1 cellular context compared by ENCODE assay signal in the genomic region with DNA sequence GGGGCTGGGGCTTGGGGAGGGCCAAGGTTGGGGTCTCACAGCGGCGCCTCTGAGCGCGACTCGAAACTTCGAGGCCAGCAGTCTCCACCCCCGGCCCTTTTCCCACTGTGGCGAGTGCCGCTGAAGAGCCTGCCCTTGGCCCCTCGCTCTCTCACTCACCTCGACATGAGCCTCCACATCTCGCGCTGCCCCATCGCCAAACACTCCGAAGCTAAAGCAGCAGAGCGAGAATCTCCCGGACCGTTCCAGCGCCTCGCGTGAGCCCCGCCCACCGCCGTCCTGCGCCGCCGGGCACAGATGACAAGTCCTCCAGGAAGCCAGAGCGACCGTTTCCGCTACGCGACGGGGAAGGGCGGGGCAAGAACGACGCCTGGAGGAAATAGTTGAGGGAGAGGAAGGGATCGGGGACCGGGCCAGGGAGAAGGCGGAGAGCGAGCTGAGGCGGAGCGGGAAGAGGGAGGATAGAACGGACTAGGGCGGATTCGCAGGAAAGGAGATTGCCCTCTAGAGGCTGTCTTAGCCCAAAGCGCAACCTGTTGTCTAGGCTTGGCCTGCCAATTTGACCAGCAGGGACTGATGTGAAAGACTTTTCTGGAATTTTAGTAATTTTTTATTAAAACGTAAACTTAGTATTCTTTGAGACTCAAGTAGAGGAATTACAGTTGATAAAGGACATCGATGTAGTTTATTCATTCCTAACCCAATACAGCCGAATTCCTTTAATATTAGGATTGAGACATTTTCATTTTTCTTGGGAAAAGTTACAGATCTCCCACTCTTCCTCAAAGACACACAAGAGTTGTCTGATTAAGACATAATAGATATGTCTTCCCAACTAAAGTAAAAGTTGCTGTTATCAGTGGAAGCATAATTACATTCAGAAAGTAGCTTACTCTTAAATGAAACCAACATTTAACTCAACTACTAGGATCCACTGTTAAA.
TF ChIP-seq lines count a peak whose summit lies in the region.

A gene with protein sequence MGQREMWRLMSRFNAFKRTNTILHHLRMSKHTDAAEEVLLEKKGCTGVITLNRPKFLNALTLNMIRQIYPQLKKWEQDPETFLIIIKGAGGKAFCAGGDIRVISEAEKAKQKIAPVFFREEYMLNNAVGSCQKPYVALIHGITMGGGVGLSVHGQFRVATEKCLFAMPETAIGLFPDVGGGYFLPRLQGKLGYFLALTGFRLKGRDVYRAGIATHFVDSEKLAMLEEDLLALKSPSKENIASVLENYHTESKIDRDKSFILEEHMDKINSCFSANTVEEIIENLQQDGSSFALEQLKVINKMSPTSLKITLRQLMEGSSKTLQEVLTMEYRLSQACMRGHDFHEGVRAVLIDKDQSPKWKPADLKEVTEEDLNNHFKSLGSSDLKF (minus strand): TSS at position 270 of the 942 bp plus-strand sequence. CDS start 76 bp downstream, at position 194.

TF ChIP-seq in K562, 482 proteins besides CTCF, POLR2A, EP300 and RAD21 (continued from another document and continues in another):
- TF ChIP-seq KAT8 (IDR thresholded peaks at IDR 0.05; ENCODE audit: low read depth) = no peak
- TF ChIP-seq, protein P1, sequence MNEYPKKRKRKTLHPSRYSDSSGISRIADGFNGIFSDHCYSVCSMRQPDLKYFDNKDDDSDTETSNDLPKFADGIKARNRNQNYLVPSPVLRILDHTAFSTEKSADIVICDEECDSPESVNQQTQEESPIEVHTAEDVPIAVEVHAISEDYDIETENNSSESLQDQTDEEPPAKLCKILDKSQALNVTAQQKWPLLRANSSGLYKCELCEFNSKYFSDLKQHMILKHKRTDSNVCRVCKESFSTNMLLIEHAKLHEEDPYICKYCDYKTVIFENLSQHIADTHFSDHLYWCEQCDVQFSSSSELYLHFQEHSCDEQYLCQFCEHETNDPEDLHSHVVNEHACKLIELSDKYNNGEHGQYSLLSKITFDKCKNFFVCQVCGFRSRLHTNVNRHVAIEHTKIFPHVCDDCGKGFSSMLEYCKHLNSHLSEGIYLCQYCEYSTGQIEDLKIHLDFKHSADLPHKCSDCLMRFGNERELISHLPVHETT (CRISPR knock-in tag; conservative IDR thresholded peaks at IDR 0.05 in 1 of 2, IDR thresholded peaks at IDR 0.05 in 1 of 2) = peak in 1 of 2 experiments; percentile 89; a peak in 2 of 4 replicates
- TF ChIP-seq ZNF354B (CRISPR knock-in tag; IDR thresholded peaks at IDR 0.05) = no peak
- no peak for TF ChIP-seq KHSRP (IDR thresholded peaks at IDR 0.05)
- no peak for TF ChIP-seq ZNF584 (CRISPR knock-in tag; IDR thresholded peaks at IDR 0.05; ENCODE audit: low read depth)
- no peak for TF ChIP-seq ETS2 (tag; IDR thresholded peaks at IDR 0.05; ENCODE audit: borderline replicate concordance, poor library complexity, severe bottlenecking)
- TF ChIP-seq, protein P2, sequence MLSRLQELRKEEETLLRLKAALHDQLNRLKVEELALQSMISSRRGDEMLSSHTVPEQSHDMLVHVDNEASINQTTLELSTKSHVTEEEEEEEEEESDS (CRISPR knock-in tag; IDR thresholded peaks at IDR 0.05) = no peak
- no peak for TF ChIP-seq ZNF347 (CRISPR knock-in tag; IDR thresholded peaks at IDR 0.05; ENCODE audit: low read depth)
- TF ChIP-seq NR2C2 (CRISPR knock-in tag; IDR thresholded peaks at IDR 0.05) = no peak
- TF ChIP-seq NR2C2 (tag; IDR thresholded peaks at IDR 0.05) = peak; percentile 47; the same call in 1 of the 2 replicates
- TF ChIP-seq, protein P3, sequence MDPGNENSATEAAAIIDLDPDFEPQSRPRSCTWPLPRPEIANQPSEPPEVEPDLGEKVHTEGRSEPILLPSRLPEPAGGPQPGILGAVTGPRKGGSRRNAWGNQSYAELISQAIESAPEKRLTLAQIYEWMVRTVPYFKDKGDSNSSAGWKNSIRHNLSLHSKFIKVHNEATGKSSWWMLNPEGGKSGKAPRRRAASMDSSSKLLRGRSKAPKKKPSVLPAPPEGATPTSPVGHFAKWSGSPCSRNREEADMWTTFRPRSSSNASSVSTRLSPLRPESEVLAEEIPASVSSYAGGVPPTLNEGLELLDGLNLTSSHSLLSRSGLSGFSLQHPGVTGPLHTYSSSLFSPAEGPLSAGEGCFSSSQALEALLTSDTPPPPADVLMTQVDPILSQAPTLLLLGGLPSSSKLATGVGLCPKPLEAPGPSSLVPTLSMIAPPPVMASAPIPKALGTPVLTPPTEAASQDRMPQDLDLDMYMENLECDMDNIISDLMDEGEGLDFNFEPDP (CRISPR knock-in tag; IDR thresholded peaks at IDR 0.05) = no peak
- TF ChIP-seq FOS (IDR thresholded peaks at IDR 0.05; ENCODE audit: extremely low read depth, insufficient read length) = no peak
- TF ChIP-seq RBM22 (IDR thresholded peaks at IDR 0.05; ENCODE audit: low read depth, low read length, poor library complexity, severe bottlenecking) = no peak
- TF ChIP-seq PCBP1 (IDR thresholded peaks at IDR 0.05; ENCODE audit: low read depth, low read length, poor library complexity, severe bottlenecking) = no peak
- TF ChIP-seq, protein P4, sequence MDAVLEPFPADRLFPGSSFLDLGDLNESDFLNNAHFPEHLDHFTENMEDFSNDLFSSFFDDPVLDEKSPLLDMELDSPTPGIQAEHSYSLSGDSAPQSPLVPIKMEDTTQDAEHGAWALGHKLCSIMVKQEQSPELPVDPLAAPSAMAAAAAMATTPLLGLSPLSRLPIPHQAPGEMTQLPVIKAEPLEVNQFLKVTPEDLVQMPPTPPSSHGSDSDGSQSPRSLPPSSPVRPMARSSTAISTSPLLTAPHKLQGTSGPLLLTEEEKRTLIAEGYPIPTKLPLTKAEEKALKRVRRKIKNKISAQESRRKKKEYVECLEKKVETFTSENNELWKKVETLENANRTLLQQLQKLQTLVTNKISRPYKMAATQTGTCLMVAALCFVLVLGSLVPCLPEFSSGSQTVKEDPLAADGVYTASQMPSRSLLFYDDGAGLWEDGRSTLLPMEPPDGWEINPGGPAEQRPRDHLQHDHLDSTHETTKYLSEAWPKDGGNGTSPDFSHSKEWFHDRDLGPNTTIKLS (IDR thresholded peaks at IDR 0.05; ENCODE audit: borderline replicate concordance, low read depth) = peak; percentile 75; the same call in 1 of the 2 replicates
- TF ChIP-seq RUNX1 (IDR thresholded peaks at IDR 0.05; ENCODE audit: low read depth) = no peak
- TF ChIP-seq, protein P5, sequence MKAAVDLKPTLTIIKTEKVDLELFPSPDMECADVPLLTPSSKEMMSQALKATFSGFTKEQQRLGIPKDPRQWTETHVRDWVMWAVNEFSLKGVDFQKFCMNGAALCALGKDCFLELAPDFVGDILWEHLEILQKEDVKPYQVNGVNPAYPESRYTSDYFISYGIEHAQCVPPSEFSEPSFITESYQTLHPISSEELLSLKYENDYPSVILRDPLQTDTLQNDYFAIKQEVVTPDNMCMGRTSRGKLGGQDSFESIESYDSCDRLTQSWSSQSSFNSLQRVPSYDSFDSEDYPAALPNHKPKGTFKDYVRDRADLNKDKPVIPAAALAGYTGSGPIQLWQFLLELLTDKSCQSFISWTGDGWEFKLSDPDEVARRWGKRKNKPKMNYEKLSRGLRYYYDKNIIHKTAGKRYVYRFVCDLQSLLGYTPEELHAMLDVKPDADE (conservative IDR thresholded peaks at IDR 0.05; ENCODE audit: control insufficient read depth, low read depth, low read length) = peak; percentile 39; the same call in 1 of the 2 replicates
- no peak for TF ChIP-seq POLR2H (tag; IDR thresholded peaks at IDR 0.05; ENCODE audit: low read depth)
- TF ChIP-seq, protein P6, sequence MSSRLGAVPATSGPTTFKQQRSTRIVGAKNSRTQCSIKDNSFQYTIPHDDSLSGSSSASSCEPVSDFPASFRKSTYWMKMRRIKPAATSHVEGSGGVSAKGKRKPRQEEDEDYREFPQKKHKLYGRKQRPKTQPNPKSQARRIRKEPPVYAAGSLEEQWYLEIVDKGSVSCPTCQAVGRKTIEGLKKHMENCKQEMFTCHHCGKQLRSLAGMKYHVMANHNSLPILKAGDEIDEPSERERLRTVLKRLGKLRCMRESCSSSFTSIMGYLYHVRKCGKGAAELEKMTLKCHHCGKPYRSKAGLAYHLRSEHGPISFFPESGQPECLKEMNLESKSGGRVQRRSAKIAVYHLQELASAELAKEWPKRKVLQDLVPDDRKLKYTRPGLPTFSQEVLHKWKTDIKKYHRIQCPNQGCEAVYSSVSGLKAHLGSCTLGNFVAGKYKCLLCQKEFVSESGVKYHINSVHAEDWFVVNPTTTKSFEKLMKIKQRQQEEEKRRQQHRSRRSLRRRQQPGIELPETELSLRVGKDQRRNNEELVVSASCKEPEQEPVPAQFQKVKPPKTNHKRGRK (tag; IDR thresholded peaks at IDR 0.05) = no peak
- TF ChIP-seq DIDO1 (tag; IDR thresholded peaks at IDR 0.05; ENCODE audit: low read depth) = no peak
- TF ChIP-seq, protein P7, sequence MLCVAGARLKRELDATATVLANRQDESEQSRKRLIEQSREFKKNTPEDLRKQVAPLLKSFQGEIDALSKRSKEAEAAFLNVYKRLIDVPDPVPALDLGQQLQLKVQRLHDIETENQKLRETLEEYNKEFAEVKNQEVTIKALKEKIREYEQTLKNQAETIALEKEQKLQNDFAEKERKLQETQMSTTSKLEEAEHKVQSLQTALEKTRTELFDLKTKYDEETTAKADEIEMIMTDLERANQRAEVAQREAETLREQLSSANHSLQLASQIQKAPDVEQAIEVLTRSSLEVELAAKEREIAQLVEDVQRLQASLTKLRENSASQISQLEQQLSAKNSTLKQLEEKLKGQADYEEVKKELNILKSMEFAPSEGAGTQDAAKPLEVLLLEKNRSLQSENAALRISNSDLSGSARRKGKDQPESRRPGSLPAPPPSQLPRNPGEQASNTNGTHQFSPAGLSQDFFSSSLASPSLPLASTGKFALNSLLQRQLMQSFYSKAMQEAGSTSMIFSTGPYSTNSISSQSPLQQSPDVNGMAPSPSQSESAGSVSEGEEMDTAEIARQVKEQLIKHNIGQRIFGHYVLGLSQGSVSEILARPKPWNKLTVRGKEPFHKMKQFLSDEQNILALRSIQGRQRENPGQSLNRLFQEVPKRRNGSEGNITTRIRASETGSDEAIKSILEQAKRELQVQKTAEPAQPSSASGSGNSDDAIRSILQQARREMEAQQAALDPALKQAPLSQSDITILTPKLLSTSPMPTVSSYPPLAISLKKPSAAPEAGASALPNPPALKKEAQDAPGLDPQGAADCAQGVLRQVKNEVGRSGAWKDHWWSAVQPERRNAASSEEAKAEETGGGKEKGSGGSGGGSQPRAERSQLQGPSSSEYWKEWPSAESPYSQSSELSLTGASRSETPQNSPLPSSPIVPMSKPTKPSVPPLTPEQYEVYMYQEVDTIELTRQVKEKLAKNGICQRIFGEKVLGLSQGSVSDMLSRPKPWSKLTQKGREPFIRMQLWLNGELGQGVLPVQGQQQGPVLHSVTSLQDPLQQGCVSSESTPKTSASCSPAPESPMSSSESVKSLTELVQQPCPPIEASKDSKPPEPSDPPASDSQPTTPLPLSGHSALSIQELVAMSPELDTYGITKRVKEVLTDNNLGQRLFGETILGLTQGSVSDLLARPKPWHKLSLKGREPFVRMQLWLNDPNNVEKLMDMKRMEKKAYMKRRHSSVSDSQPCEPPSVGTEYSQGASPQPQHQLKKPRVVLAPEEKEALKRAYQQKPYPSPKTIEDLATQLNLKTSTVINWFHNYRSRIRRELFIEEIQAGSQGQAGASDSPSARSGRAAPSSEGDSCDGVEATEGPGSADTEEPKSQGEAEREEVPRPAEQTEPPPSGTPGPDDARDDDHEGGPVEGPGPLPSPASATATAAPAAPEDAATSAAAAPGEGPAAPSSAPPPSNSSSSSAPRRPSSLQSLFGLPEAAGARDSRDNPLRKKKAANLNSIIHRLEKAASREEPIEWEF (CRISPR knock-in tag; IDR thresholded peaks at IDR 0.05) = no peak
- no peak for TF ChIP-seq SIN3B (IDR thresholded peaks at IDR 0.05; ENCODE audit: low read depth)
- TF ChIP-seq GABPB2 (CRISPR knock-in tag; conservative IDR thresholded peaks at IDR 0.05) = no peak
- TF ChIP-seq, protein P8, sequence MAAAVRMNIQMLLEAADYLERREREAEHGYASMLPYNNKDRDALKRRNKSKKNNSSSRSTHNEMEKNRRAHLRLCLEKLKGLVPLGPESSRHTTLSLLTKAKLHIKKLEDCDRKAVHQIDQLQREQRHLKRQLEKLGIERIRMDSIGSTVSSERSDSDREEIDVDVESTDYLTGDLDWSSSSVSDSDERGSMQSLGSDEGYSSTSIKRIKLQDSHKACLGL (CRISPR knock-in tag; IDR thresholded peaks at IDR 0.05; ENCODE audit: borderline replicate concordance, poor library complexity, severe bottlenecking) = no peak
- TF ChIP-seq ZSCAN29 (IDR thresholded peaks at IDR 0.05) = no peak
- TF ChIP-seq ZFP36 (IDR thresholded peaks at IDR 0.05; ENCODE audit: low read depth, low read length, partially characterized antibody) = no peak
- peak; percentile 50; the same call in 1 of the 2 replicates for TF ChIP-seq BCOR (IDR thresholded peaks at IDR 0.05)
- TF ChIP-seq ZNF445 (CRISPR knock-in tag; IDR thresholded peaks at IDR 0.05; ENCODE audit: low read depth) = no peak
- TF ChIP-seq RBM14 (IDR thresholded peaks at IDR 0.05; ENCODE audit: borderline replicate concordance, insufficient read depth, low read depth, low read length) = no peak
- 0 out of 2 replicates have a peak, but pooled peaks have one; percentile 24 for TF ChIP-seq ZFP1 (CRISPR knock-in tag; IDR thresholded peaks at IDR 0.05)
- no peak for TF ChIP-seq TEAD2 (tag; IDR thresholded peaks at IDR 0.05)
- TF ChIP-seq ZNF695 (CRISPR knock-in tag; IDR thresholded peaks at IDR 0.05) = no peak
- TF ChIP-seq NONO (IDR thresholded peaks at IDR 0.05; ENCODE audit: low read depth in 2 of 2, low read length in 1 of 2) = no peak
- TF ChIP-seq, protein P9, sequence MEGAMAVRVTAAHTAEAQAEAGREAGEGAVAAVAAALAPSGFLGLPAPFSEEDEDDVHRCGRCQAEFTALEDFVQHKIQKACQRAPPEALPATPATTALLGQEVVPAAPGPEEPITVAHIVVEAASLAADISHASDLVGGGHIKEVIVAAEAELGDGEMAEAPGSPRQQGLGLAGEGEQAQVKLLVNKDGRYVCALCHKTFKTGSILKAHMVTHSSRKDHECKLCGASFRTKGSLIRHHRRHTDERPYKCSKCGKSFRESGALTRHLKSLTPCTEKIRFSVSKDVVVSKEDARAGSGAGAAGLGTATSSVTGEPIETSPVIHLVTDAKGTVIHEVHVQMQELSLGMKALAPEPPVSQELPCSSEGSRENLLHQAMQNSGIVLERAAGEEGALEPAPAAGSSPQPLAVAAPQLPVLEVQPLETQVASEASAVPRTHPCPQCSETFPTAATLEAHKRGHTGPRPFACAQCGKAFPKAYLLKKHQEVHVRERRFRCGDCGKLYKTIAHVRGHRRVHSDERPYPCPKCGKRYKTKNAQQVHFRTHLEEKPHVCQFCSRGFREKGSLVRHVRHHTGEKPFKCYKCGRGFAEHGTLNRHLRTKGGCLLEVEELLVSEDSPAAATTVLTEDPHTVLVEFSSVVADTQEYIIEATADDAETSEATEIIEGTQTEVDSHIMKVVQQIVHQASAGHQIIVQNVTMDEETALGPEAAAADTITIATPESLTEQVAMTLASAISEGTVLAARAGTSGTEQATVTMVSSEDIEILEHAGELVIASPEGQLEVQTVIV (CRISPR knock-in tag; IDR thresholded peaks at IDR 0.05; ENCODE audit: borderline replicate concordance) = no peak
- TF ChIP-seq MCM7 (IDR thresholded peaks at IDR 0.05) = no peak
- no peak for TF ChIP-seq DACH1 (IDR thresholded peaks at IDR 0.05; ENCODE audit: partially characterized antibody)
- TF ChIP-seq TAF7 (tag; IDR thresholded peaks at IDR 0.05) = no peak
- 0 out of 2 replicates have a peak, but pooled peaks have one; percentile 14 for TF ChIP-seq TCF7 (IDR thresholded peaks at IDR 0.05; ENCODE audit: borderline replicate concordance)
- TF ChIP-seq ZNF143 (CRISPR knock-in tag; IDR thresholded peaks at IDR 0.05) = no peak
- no peak for TF ChIP-seq STAG1 (CRISPR knock-in tag; IDR thresholded peaks at IDR 0.05; ENCODE audit: borderline replicate concordance)
